Comparison of ENCODE assay signal across 14 cellular contexts in genomic region chr18:63253018-63253417, GRCh38.
DNase-seq lines count a peak whose midpoint lies in the region; ATAC-seq and TF ChIP-seq lines count a peak whose summit lies in the region.
"Had no signal": no experiment of that assay in that cellular context is flagged by ENCODE, and none has a peak within 500 bp of the region (broad histone marks: within the 10 kb centered on the region; RNA-seq: fewer than 3 reads in every experiment).

No MANE protein-coding gene starts in this region.

- no peak for TF ChIP-seq CTCF in thoracic aorta (IDR thresholded peaks at IDR 0.05)

- peak overlapping the region; percentile 12 for H3K4me3 ChIP-seq in thoracic aorta
- H3K4me3 ChIP-seq: right atrium auricular region had no signal

- H3K4me1 ChIP-seq in thoracic aorta (ENCODE audit: control insufficient read depth in 1 of 2, low read depth in 2 of 2) = peaks cover 3 to 17% of the 10 kb centered on the region in 2 donors
- H3K4me1 ChIP-seq: right atrium auricular region had no signal

- no peaks in the 10 kb centered on the region for H3K9me3 ChIP-seq in thoracic aorta
- H3K9me3 ChIP-seq: right atrium auricular region had no signal

- peaks cover 78% of the 10 kb centered on the region for H3K36me3 Mint-ChIP-seq in activated CD4-positive, alpha-beta T cell treated with anti-CD3 and anti-CD28 coated beads, Interleukin-2, amount 10 ng/mL, durations not matched to agents 24 days and 14 days (ENCODE audit: low read depth)
- peaks cover 9% of the 10 kb centered on the region for H3K36me3 Mint-ChIP-seq in central memory CD8-positive, alpha-beta T cell (ENCODE audit: insufficient read depth)
- peaks cover 5% of the 10 kb centered on the region for H3K36me3 Mint-ChIP-seq in natural killer cell treated with Interleukin-12 subunit alpha and Interleukin-12 subunit beta and Interleukin-15 and Interleukin-18, amount 100 ng/mL, for 72 hours

- H3K27me3 Mint-ChIP-seq in activated CD4-positive, alpha-beta T cell treated with anti-CD3 and anti-CD28 coated beads, Interleukin-2, amount 10 ng/mL, durations not matched to agents 24 days and 14 days = no peaks in the 10 kb centered on the region
- no peaks in the 10 kb centered on the region for H3K27me3 Mint-ChIP-seq in central memory CD8-positive, alpha-beta T cell
- no peaks in the 10 kb centered on the region for H3K27me3 Mint-ChIP-seq in natural killer cell treated with Interleukin-12 subunit alpha and Interleukin-12 subunit beta and Interleukin-15 and Interleukin-18, amount 100 ng/mL, for 72 hours

- no peaks in the 10 kb centered on the region for H3K27me3 ChIP-seq in thoracic aorta (replicated peaks; ENCODE audit: insufficient read depth)
- H3K27me3 ChIP-seq: brain microvascular endothelial cell, right atrium auricular region had no signal

- H3K4me3 Mint-ChIP-seq in activated CD4-positive, alpha-beta T cell treated with anti-CD3 and anti-CD28 coated beads, Interleukin-2, amount 10 ng/mL, durations not matched to agents 24 days and 14 days = no peak overlapping the region
- no peak overlapping the region for H3K4me3 Mint-ChIP-seq in central memory CD8-positive, alpha-beta T cell
- H3K4me3 Mint-ChIP-seq in natural killer cell treated with Interleukin-12 subunit alpha and Interleukin-12 subunit beta and Interleukin-15 and Interleukin-18, amount 100 ng/mL, for 72 hours = peak overlapping the region; percentile 40

- no peaks in the 10 kb centered on the region for H3K36me3 ChIP-seq in thoracic aorta
- H3K36me3 ChIP-seq: brain microvascular endothelial cell, right atrium auricular region had no signal

- no peak for DNase-seq in activated CD4-positive, alpha-beta T cell treated with anti-CD3 and anti-CD28 coated beads, Interleukin-2, amount 10 ng/mL, durations not matched to agents 24 days and 14 days
- no peak for DNase-seq in activated CD4-positive, alpha-beta T cell treated with anti-CD3 and anti-CD28 coated beads for 1 hour
- DNase-seq in central memory CD8-positive, alpha-beta T cell (ENCODE audit: low spot score in 2 of 2) = no peak
- no peak for DNase-seq in natural killer cell treated with Interleukin-12 subunit alpha and Interleukin-12 subunit beta and Interleukin-15 and Interleukin-18, amount 100 ng/mL, for 72 hours (ENCODE audit: low spot score)
- DNase-seq in thoracic aorta (ENCODE audit: low spot score) (no peak), mesenteric fat pad (ENCODE audit: low spot score) (no peak), HCEC 1CT (no peak)
- DNase-seq: activated CD4-positive, CD25-positive, alpha-beta regulatory T cell treated with anti-CD3 and anti-CD28 coated beads, Interleukin-2, amount 50 U/mL, for 72 hours; activated effector memory CD4-positive, alpha-beta T cell treated with Interleukin-2 at 50 U/mL for 16 hours; DMS153; hypothalamus had no signal

- no peak for ATAC-seq in central memory CD8-positive, alpha-beta T cell (replicated peaks; ENCODE audit: extremely low read depth, poor library complexity, severe bottlenecking)
- no peak for ATAC-seq in natural killer cell treated with Interleukin-12 subunit alpha and Interleukin-12 subunit beta and Interleukin-15 and Interleukin-18, amount 100 ng/mL, for 72 hours
- ATAC-seq in thoracic aorta (ENCODE audit: insufficient number of reproducible peaks, low FRiP score, low read depth) (no peak), HG03565 (IDR thresholded peaks at IDR 0.05; ENCODE audit: unreplicated experiment) (no peak)

- H3K27ac Mint-ChIP-seq in activated CD4-positive, alpha-beta T cell treated with anti-CD3 and anti-CD28 coated beads, Interleukin-2, amount 10 ng/mL, durations not matched to agents 24 days and 14 days = peak overlapping the region; percentile 64
- H3K27ac Mint-ChIP-seq in central memory CD8-positive, alpha-beta T cell (ENCODE audit: low read depth) = peak overlapping the region; percentile 56
- H3K27ac Mint-ChIP-seq in natural killer cell treated with Interleukin-12 subunit alpha and Interleukin-12 subunit beta and Interleukin-15 and Interleukin-18, amount 100 ng/mL, for 72 hours = peak overlapping the region; percentile 72 to 83

- peaks cover 64% of the 10 kb centered on the region for H3K4me1 Mint-ChIP-seq in activated CD4-positive, alpha-beta T cell treated with anti-CD3 and anti-CD28 coated beads, Interleukin-2, amount 10 ng/mL, durations not matched to agents 24 days and 14 days
- H3K4me1 Mint-ChIP-seq in central memory CD8-positive, alpha-beta T cell = peaks cover 50% of the 10 kb centered on the region
- H3K4me1 Mint-ChIP-seq in natural killer cell treated with Interleukin-12 subunit alpha and Interleukin-12 subunit beta and Interleukin-15 and Interleukin-18, amount 100 ng/mL, for 72 hours (ENCODE audit: low read depth in 2 of 2) = peaks cover 59 to 67% of the 10 kb centered on the region in 2 donors

- peaks cover 9% of the 10 kb centered on the region for H3K9me3 Mint-ChIP-seq in activated CD4-positive, alpha-beta T cell treated with anti-CD3 and anti-CD28 coated beads, Interleukin-2, amount 10 ng/mL, durations not matched to agents 24 days and 14 days
- H3K9me3 Mint-ChIP-seq in central memory CD8-positive, alpha-beta T cell = no peaks in the 10 kb centered on the region
- H3K9me3 Mint-ChIP-seq in natural killer cell treated with Interleukin-12 subunit alpha and Interleukin-12 subunit beta and Interleukin-15 and Interleukin-18, amount 100 ng/mL, for 72 hours = no peaks in the 10 kb centered on the region

- intact Hi-C loops in activated CD4-positive, alpha-beta T cell treated with anti-CD3 and anti-CD28 coated beads, Interleukin-2, amount 10 ng/mL, durations not matched to agents 24 days and 14 days (cut with micrococcal nuclease) = loop anchor here (2.0 to 5.0 kb wide), 3 partner anchors 18 to 49 kb away; no protein-coding TSS in a partner anchor

- no peak overlapping the region for H3K27ac ChIP-seq in thoracic aorta
- H3K27ac ChIP-seq: brain microvascular endothelial cell, right atrium auricular region had no signal
